In genomic region chr18:22324191-22325131, GRCh38 we compare ENCODE assay signal across 8 cellular contexts.
DNase-seq lines count a peak whose midpoint lies in the region; ATAC-seq and TF ChIP-seq lines count a peak whose summit lies in the region.

No MANE protein-coding gene starts in this region.

- H3K9ac ChIP-seq in neural progenitor cell, result no peak overlapping the region

- no peak for ATAC-seq in T-helper 17 cell
- no peak for ATAC-seq in GM19328 (IDR thresholded peaks at IDR 0.05; ENCODE audit: unreplicated experiment)
- ATAC-seq in GM21367 (IDR thresholded peaks at IDR 0.05; ENCODE audit: unreplicated experiment), result no peak

- H3K27me3 ChIP-seq in neural progenitor cell, result peaks cover 48% of the 10 kb centered on the region
- no peaks in the 10 kb centered on the region for H3K27me3 ChIP-seq in PC-9 (ENCODE audit: insufficient read depth, low read depth)

- intact Hi-C loops in PC-9 (cut with micrococcal nuclease; ENCODE audit: unreplicated experiment), result no loop called here

- H3K9me3 Mint-ChIP-seq in neural progenitor cell, result no peaks in the 10 kb centered on the region

- no peaks in the 10 kb centered on the region for H3K4me1 Mint-ChIP-seq in T-helper 17 cell
- peaks cover 13% of the 10 kb centered on the region for H3K4me1 Mint-ChIP-seq in neural progenitor cell

- H3K4me1 ChIP-seq in neural progenitor cell, result peaks cover 39% of the 10 kb centered on the region
- no peaks in the 10 kb centered on the region for H3K4me1 ChIP-seq in PC-9 (replicated peaks; ENCODE audit: insufficient read depth)

- no peaks in the 10 kb centered on the region for H3K9me2 ChIP-seq in PC-9 (ENCODE audit: insufficient read depth)

- H3K36me3 Mint-ChIP-seq in T-helper 17 cell (ENCODE audit: low read depth) (no peaks in the 10 kb centered on the region), neural progenitor cell (no peaks in the 10 kb centered on the region)

- DNase-seq in Ammon's horn (ENCODE audit: low spot score) (peak; percentile 26), T-helper 17 cell (no peak), glomerular visceral epithelial cell (ENCODE audit: extremely low spot score) (peak; percentile 27), neural progenitor cell (ENCODE audit: low spot score) (peak; percentile 83), PC-9 (no peak), GM19240 (ENCODE audit: insufficient read length, low spot score) (no peak)

- no peaks in the 10 kb centered on the region for H3K36me3 ChIP-seq in neural progenitor cell
- no peaks in the 10 kb centered on the region for H3K36me3 ChIP-seq in PC-9 (ENCODE audit: low read depth)

- H4K20me1 ChIP-seq in neural progenitor cell (ENCODE audit: low read depth) (no peaks in the 10 kb centered on the region), PC-9 (ENCODE audit: insufficient read depth) (no peaks in the 10 kb centered on the region)

- H3K4me2 ChIP-seq in neural progenitor cell, result peak overlapping the region; percentile 75
- no peak overlapping the region for H3K4me2 ChIP-seq in PC-9

- H3F3A ChIP-seq in neural progenitor cell (ENCODE audit: low read depth), result peaks cover 25% of the 10 kb centered on the region
- no peaks in the 10 kb centered on the region for H3F3A ChIP-seq in PC-9 (ENCODE audit: insufficient read depth, low read depth)

- BruUV-seq in PC-9 (replicated peaks; lab: Mats Ljungman, UMichigan), result no TSS peak

- H3K27ac Mint-ChIP-seq in T-helper 17 cell (no peak overlapping the region), neural progenitor cell (no peak overlapping the region)

- H3K9me3 ChIP-seq in T-helper 17 cell (ENCODE audit: control insufficient read depth, low read length, poor library complexity, severe bottlenecking), result no peaks in the 10 kb centered on the region
- H3K9me3 ChIP-seq in neural progenitor cell (ENCODE audit: low read depth), result no peaks in the 10 kb centered on the region
- H3K9me3 ChIP-seq in PC-9 (ENCODE audit: insufficient read depth, low read depth), result no peaks in the 10 kb centered on the region

- POLR2A ChIA-PET in PC-9 (lab: Charles Lee; ENCODE audit: unreplicated experiment), result no interaction called here

- CTCF ChIA-PET in PC-9 (lab: Charles Lee), result no interaction called here

- H3K27ac ChIP-seq in neural progenitor cell, result no peak overlapping the region
- H3K27ac ChIP-seq in PC-9, result no peak overlapping the region

- H3K27me3 Mint-ChIP-seq in T-helper 17 cell (no peaks in the 10 kb centered on the region), neural progenitor cell (ENCODE audit: insufficient read depth, low read depth) (peaks cover 5% of the 10 kb centered on the region)

- no peaks in the 10 kb centered on the region for H3K79me2 ChIP-seq in neural progenitor cell (ENCODE audit: low read depth)
- no peaks in the 10 kb centered on the region for H3K79me2 ChIP-seq in PC-9 (ENCODE audit: low read depth)

- H2AFZ ChIP-seq in neural progenitor cell (replicated peaks), result peak overlapping the region; percentile 46
- H2AFZ ChIP-seq in PC-9, result no peak overlapping the region

- peak overlapping the region; percentile 31 for H3K4me3 Mint-ChIP-seq in T-helper 17 cell
- peak overlapping the region; percentile 56 for H3K4me3 Mint-ChIP-seq in neural progenitor cell

- TF ChIP-seq CTCF in neural progenitor cell (IDR thresholded peaks at IDR 0.05) (peak; percentile 50), PC-9 (conservative IDR thresholded peaks at IDR 0.05) (no peak)

- H3K4me3 ChIP-seq in neural progenitor cell, result peak overlapping the region; percentile 33
- H3K4me3 ChIP-seq in PC-9, result no peak overlapping the region

Comparison
In these comparisons a context has a peak if more than half of its experiments do, and no peak if none do; other contexts are left out.
1. DNase-seq: peak in Ammon's horn (single experiment), glomerular visceral epithelial cell (single experiment) and neural progenitor cell (single experiment); none in T-helper 17 cell (0 of 3), PC-9 (0 of 2) and GM19240 (single experiment).